9 cellular contexts compared by ENCODE assay signal in the genomic region with DNA sequence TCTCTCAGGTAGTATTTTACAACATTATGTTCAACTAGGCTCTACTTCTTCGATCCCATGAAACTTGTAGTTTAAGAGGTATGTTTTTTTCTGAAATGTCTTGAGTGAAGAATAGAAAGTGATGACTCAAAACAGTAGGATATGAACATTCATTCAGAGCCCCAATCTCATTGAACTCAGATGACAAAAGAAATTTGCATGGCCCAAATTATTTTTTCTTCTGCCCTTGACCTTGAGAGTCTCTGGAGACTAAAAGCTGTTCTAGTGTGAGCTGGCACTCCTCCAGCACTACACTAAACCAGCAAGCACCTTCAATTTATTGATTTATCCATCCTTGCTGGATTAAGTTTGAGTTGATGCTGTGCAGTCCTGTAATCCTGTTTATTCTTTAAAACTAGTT. TPM values are rescaled to one million over a fixed set of nuclear protein-coding genes. Genes with fewer than 3 reads are reported as not detected.
DNase-seq lines count a peak whose midpoint lies in the region; ATAC-seq, FAIRE-seq and TF ChIP-seq lines count a peak whose summit lies in the region.
"Had no signal": no experiment of that assay in that cellular context is flagged by ENCODE, and none has a peak within 500 bp of the region (broad histone marks: within the 10 kb centered on the region; RNA-seq: fewer than 3 reads in every experiment).

No MANE protein-coding gene starts in this region.

- H3K4me1 Mint-ChIP-seq in activated T-helper 17 cell treated with anti-CD3 and anti-CD28 coated beads, Interleukin-2, amount 50 U/mL, for 72 hours, result no peaks in the 10 kb centered on the region
- H3K4me1 Mint-ChIP-seq in GM23338, result peaks cover 6% of the 10 kb centered on the region

- ATAC-seq in HG03095 (IDR thresholded peaks at IDR 0.05; ENCODE audit: unreplicated experiment) (peak; percentile 86), GM23338 (no peak), Right ventricle myocardium inferior (no peak)
- peak; percentile 53 for ATAC-seq in activated T-helper 17 cell treated with anti-CD3 and anti-CD28 coated beads, Interleukin-2, amount 50 U/mL, for 72 hours (replicated peaks)

- BruUV-seq in PC-9 (replicated peaks; lab: Mats Ljungman, UMichigan), result no TSS peak

- H3K27ac Mint-ChIP-seq in activated T-helper 17 cell treated with anti-CD3 and anti-CD28 coated beads, Interleukin-2, amount 50 U/mL, for 72 hours, result no peak overlapping the region
- no peak overlapping the region for H3K27ac Mint-ChIP-seq in GM23338

- H3K4me2 ChIP-seq in PC-9, result no peak overlapping the region
- H3K4me2 ChIP-seq in GM23338, result no peak overlapping the region

- H3K36me3 Mint-ChIP-seq in activated T-helper 17 cell treated with anti-CD3 and anti-CD28 coated beads, Interleukin-2, amount 50 U/mL, for 72 hours (ENCODE audit: low read depth), result no peaks in the 10 kb centered on the region
- no peaks in the 10 kb centered on the region for H3K36me3 Mint-ChIP-seq in GM23338 (ENCODE audit: low read depth)

- no peak overlapping the region for H2AFZ ChIP-seq in PC-9
- no peak overlapping the region for H2AFZ ChIP-seq in GM23338

- H3K79me2 ChIP-seq in PC-9 (ENCODE audit: low read depth), result no peaks in the 10 kb centered on the region
- no peaks in the 10 kb centered on the region for H3K79me2 ChIP-seq in GM23338 (replicated peaks; ENCODE audit: insufficient read depth)

- H3K4me3 Mint-ChIP-seq in activated T-helper 17 cell treated with anti-CD3 and anti-CD28 coated beads, Interleukin-2, amount 50 U/mL, for 72 hours, result no peak overlapping the region
- no peak overlapping the region for H3K4me3 Mint-ChIP-seq in GM23338

- H3K9me2 ChIP-seq in PC-9 (ENCODE audit: insufficient read depth) (no peaks in the 10 kb centered on the region), GM23338 (ENCODE audit: insufficient read depth) (no peaks in the 10 kb centered on the region)

- TF ChIP-seq CTCF in GM20000 (IDR thresholded peaks at IDR 0.05; ENCODE audit: extremely low read depth, missing control alignments) (no peak), PC-9 (conservative IDR thresholded peaks at IDR 0.05) (no peak), GM23338 (conservative IDR thresholded peaks at IDR 0.05; ENCODE audit: low read depth in 2 of 2) (no peak)

- no peaks in the 10 kb centered on the region for H3K36me3 ChIP-seq in PC-9 (ENCODE audit: low read depth)
- H3K36me3 ChIP-seq in GM23338 (ENCODE audit: insufficient read depth), result no peaks in the 10 kb centered on the region

- DNase-seq in GM18507 (ENCODE audit: extremely low spot score, insufficient read length, low read depth) (peak; percentile 25), GM20000 (ENCODE audit: low spot score) (peak; percentile 63), PC-9 (no peak), GM23338 (ENCODE audit: low spot score) (no peak), NCI-H510A (lab: John Stamatoyannopoulos, UW) (no peak), Right ventricle myocardium inferior (ENCODE audit: missing footprints) (no peak)
- DNase-seq: Kasumi-1 had no signal

- H4K20me1 ChIP-seq in PC-9 (ENCODE audit: insufficient read depth), result no peaks in the 10 kb centered on the region
- H4K20me1 ChIP-seq in GM23338 (replicated peaks; ENCODE audit: insufficient read depth), result peaks cover 6% of the 10 kb centered on the region; the same call in 1 of the 2 replicates

- peak; percentile 62 for FAIRE-seq in GM18507 (lab: Jason Lieb, UNC)

- POLR2A ChIA-PET in PC-9 (lab: Charles Lee; ENCODE audit: unreplicated experiment), result no interaction called here

- no peaks in the 10 kb centered on the region for H3K9me3 ChIP-seq in PC-9 (ENCODE audit: insufficient read depth, low read depth)

- H3K4me1 ChIP-seq in PC-9 (replicated peaks; ENCODE audit: insufficient read depth), result peaks cover 5% of the 10 kb centered on the region; the same call in 1 of the 2 replicates
- H3K4me1 ChIP-seq in GM23338 (ENCODE audit: insufficient read depth), result peaks cover 5% of the 10 kb centered on the region; the same call in 1 of the 2 replicates

- no peak overlapping the region for H3K4me3 ChIP-seq in PC-9
- H3K4me3 ChIP-seq in GM23338, result no peak overlapping the region

- no peak overlapping the region for H3K27ac ChIP-seq in PC-9
- no peak overlapping the region for H3K27ac ChIP-seq in GM23338 (ENCODE audit: low read depth)

- peaks cover 38% of the 10 kb centered on the region for H3K27me3 Mint-ChIP-seq in activated T-helper 17 cell treated with anti-CD3 and anti-CD28 coated beads, Interleukin-2, amount 50 U/mL, for 72 hours
- H3K27me3 Mint-ChIP-seq in GM23338 (ENCODE audit: insufficient read depth, low read depth, poor library complexity), result peaks cover 18% of the 10 kb centered on the region

- H3F3A ChIP-seq in PC-9 (ENCODE audit: insufficient read depth, low read depth) (no peaks in the 10 kb centered on the region), GM23338 (replicated peaks; ENCODE audit: low read depth) (no peaks in the 10 kb centered on the region; the same call in none of the 2 replicates)

- H3K27me3 ChIP-seq in PC-9 (ENCODE audit: insufficient read depth, low read depth), result 0 out of 2 replicates have a peak, but pooled peaks cover 10% of the 10 kb centered on the region
- H3K27me3 ChIP-seq in GM23338 (ENCODE audit: insufficient read depth), result peaks cover 51% of the 10 kb centered on the region

- H3K9me3 Mint-ChIP-seq in activated T-helper 17 cell treated with anti-CD3 and anti-CD28 coated beads, Interleukin-2, amount 50 U/mL, for 72 hours, result no peaks in the 10 kb centered on the region
- no peaks in the 10 kb centered on the region; the same call in 2 of the 3 replicates for H3K9me3 Mint-ChIP-seq in GM23338

- CTCF ChIA-PET in PC-9 (lab: Charles Lee), result no interaction called here

- intact Hi-C loops in PC-9 (cut with micrococcal nuclease; ENCODE audit: unreplicated experiment), result loop anchor here (10.0 kb wide), 1 partner anchor 133 kb away; no protein-coding TSS in a partner anchor
- intact Hi-C loops in Right ventricle myocardium inferior (cut with DNase I), result loop anchor here (5.0 kb wide), 1 partner anchor 35 kb away; no protein-coding TSS in a partner anchor

TF ChIP-seq in GM23338, 12 proteins besides CTCF, POLR2A, EP300 and RAD21 (continues in another document):
- no peak for TF ChIP-seq JUNB (IDR thresholded peaks at IDR 0.05; ENCODE audit: unreplicated experiment)
- no peak for TF ChIP-seq EZH2phosphoT487 (IDR thresholded peaks at IDR 0.05; ENCODE audit: unreplicated experiment)
- TF ChIP-seq EZH2 (IDR thresholded peaks at IDR 0.05; ENCODE audit: low read depth, unreplicated experiment), result no peak
- no peak for TF ChIP-seq ZNF331 (CRISPR knock-in tag; IDR thresholded peaks at IDR 0.05; ENCODE audit: low read depth)
- no peak for TF ChIP-seq STAT1 (IDR thresholded peaks at IDR 0.05; ENCODE audit: unreplicated experiment)

RNA-seq across cellular contexts. Expression of a gene that starts 4.0 kb away (rescaled TPM):
- total RNA-seq in activated T-helper 17 cell treated with anti-CD3 and anti-CD28 coated beads, Interleukin-2, amount 50 U/mL, for 72 hours, result under 1 TPM in 1 of 2 donors, not detected in 1; 0.06 TPM
- 0.41 and 0.73 TPM in 2 replicates for total RNA-seq in PC-9 (2021)
- 0.49 and 0.58 TPM in 2 replicates for total RNA-seq in GM23338 (2014; rRNA removed; shearing (Covaris generic))
- polyA plus RNA-seq in GM23338 (2016; fragmentation: Nextera tagmentation; extraction: Ambion mirVana), result 0.23 TPM in 1 of 2 replicates, not detected in the other
- 19.9 TPM for total RNA-seq in Right ventricle myocardium inferior

Comparison
In these comparisons a context has a peak if more than half of its experiments do, and no peak if none do; other contexts are left out.
1. DNase-seq: peak in GM18507 (single experiment) and GM20000 (single experiment); none in PC-9 (0 of 2), GM23338 (single experiment), NCI-H510A (single experiment) and Right ventricle myocardium inferior (single experiment).
2. ATAC-seq: peak in HG03095 (single experiment) and activated T-helper 17 cell treated with anti-CD3 and anti-CD28 coated beads, Interleukin-2, amount 50 U/mL, for 72 hours (single experiment); none in GM23338 (single experiment) and Right ventricle myocardium inferior (single experiment).
3. RNA of a gene that starts 4.0 kb away (total RNA-seq): 19.9 TPM in Right ventricle myocardium inferior (single experiment); 0.49 to 0.58 TPM in GM23338, 0.41 to 0.73 TPM in PC-9 and 0.06 TPM in activated T-helper 17 cell treated with anti-CD3 and anti-CD28 coated beads, Interleukin-2, amount 50 U/mL, for 72 hours; every median in the first group is over 10 times any median in the second.